14 cellular contexts compared by ENCODE assay signal in the genomic region with DNA sequence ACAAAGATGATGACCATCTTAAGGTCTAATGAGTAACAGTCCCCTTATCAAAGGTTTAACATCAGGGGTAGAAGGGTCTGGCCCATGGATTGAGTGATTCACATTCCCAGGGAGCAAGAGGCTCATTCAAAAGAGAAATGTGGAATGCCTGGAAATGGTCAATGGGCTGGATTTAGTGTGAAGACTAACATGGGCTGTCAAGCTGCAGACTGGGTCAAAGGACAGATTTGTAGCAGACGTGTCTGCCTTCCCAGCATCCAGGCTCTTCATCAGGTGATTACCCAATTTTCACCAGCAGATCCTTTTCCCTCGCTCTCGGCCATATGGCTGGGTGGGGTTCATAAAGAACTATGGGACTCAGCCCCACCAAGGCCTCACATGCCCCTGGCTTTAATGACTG. TPM values are rescaled to one million over a fixed set of nuclear protein-coding genes. Genes with fewer than 3 reads are reported as not detected.
A peak's percentile ranks its signal among the peaks of the same experiment; 100 is the strongest.
DNase-seq lines count a peak whose midpoint lies in the region; ATAC-seq, FAIRE-seq and TF ChIP-seq lines count a peak whose summit lies in the region.
"Had no signal": no experiment of that assay in that cellular context is flagged by ENCODE, and none has a peak within 500 bp of the region (broad histone marks: within the 10 kb centered on the region; RNA-seq: fewer than 3 reads in every experiment).

No MANE protein-coding gene starts in this region.

- H3K27ac ChIP-seq in HepG2 (ENCODE audit: extremely low read length, insufficient read depth, low read length) (no peak overlapping the region), tibial artery (peak overlapping the region; percentile 71 to 74)

- H3K36me3 Mint-ChIP-seq in activated naive CD4-positive, alpha-beta T cell treated with anti-CD3 and anti-CD28 coated beads for 36 hours (ENCODE audit: low read depth): peaks cover 4% of the 10 kb centered on the region
- H3K36me3 Mint-ChIP-seq in activated naive CD4-positive, alpha-beta T cell treated with anti-CD3 and anti-CD28 coated beads, Interleukin-2, amount 50 U/mL, for 72 hours: peaks cover 7 to 8% of the 10 kb centered on the region in 2 donors
- H3K36me3 Mint-ChIP-seq in activated B cell treated with CpG ODN at 0.5 μM for 24 hours (ENCODE audit: low read depth): no peaks in the 10 kb centered on the region

- TF ChIP-seq EP300 in HepG2 (IDR thresholded peaks at IDR 0.05; ENCODE audit: low read depth in 2 of 2, low read length in 2 of 2) (no peak), HepG2 (CRISPR knock-in tag; IDR thresholded peaks at IDR 0.05; ENCODE audit: borderline replicate concordance) (no peak)

- WGBS in HepG2 (ENCODE audit: low lambda C conversion rate): 87% methylated on average over 3 of the region's 3 CpGs

- H3K27me3 ChIP-seq in HepG2 (ENCODE audit: control insufficient read depth in 1 of 2, insufficient read depth in 2 of 2, low read length in 2 of 2) (no peaks in the 10 kb centered on the region), tibial artery (no peaks in the 10 kb centered on the region)

- no peaks in the 10 kb centered on the region for H3K9me3 ChIP-seq in HepG2 (ENCODE audit: low read length)
- H3K9me3 ChIP-seq in tibial artery: no peaks in the 10 kb centered on the region
- H3K9me3 ChIP-seq: HAP-1 had no signal

- CTCF ChIA-PET in activated naive CD4-positive, alpha-beta T cell treated with anti-CD3 and anti-CD28 coated beads for 36 hours (lab: Charles Lee): interaction anchor here (2.3 kb wide), 1 partner anchor 23 kb away, joined by 13 read pairs; no protein-coding TSS in a partner anchor
- CTCF ChIA-PET in activated B cell treated with CpG ODN at 0.5 μM for 24 hours (lab: Charles Lee) (no interaction called here), HepG2 (lab: Yijun Ruan, JAX; ENCODE audit: low intra/inter-chr PET ratio, low total read pairs) (no interaction called here)

- POLR2A ChIA-PET in activated B cell treated with CpG ODN at 0.5 μM for 24 hours (lab: Charles Lee) (interaction anchor here (2.6 to 3.0 kb wide), 2 partner anchors 27 to 30 kb away, joined by 18 to 21 read pairs; a partner anchor contains a TSS), HepG2 (lab: Yijun Ruan, JAX) (interaction anchor here (3.2 kb wide), 1 partner anchor 27 kb away, joined by 20 read pairs; a partner anchor contains a TSS)

- no peak for TF ChIP-seq RAD21 in HepG2 (CRISPR knock-in tag; IDR thresholded peaks at IDR 0.05)

- H3K27ac Mint-ChIP-seq in activated naive CD4-positive, alpha-beta T cell treated with anti-CD3 and anti-CD28 coated beads for 36 hours: peak overlapping the region; percentile 54
- H3K27ac Mint-ChIP-seq in activated naive CD4-positive, alpha-beta T cell treated with anti-CD3 and anti-CD28 coated beads, Interleukin-2, amount 50 U/mL, for 72 hours: peak overlapping the region in 1 of 2 donors; percentile 72
- H3K27ac Mint-ChIP-seq in activated B cell treated with CpG ODN at 0.5 μM for 24 hours: peak overlapping the region; percentile 41

- DNase-seq in activated naive CD4-positive, alpha-beta T cell treated with anti-CD3 and anti-CD28 coated beads for 36 hours: no peak
- DNase-seq in activated naive CD4-positive, alpha-beta T cell treated with anti-CD3 and anti-CD28 coated beads, Interleukin-2, amount 50 U/mL, for 72 hours (ENCODE audit: low spot score in 2 of 2): no peak
- DNase-seq in activated B cell treated with CpG ODN at 0.5 μM for 24 hours (no peak), HepG2 (ENCODE audit: low spot score) (no peak), tibial artery (no peak)
- DNase-seq: activated CD8-positive, alpha-beta memory T cell treated with anti-CD3 and anti-CD28 coated beads for 24 hours; NCI-H1930; NCI-H69; RPMI8226 had no signal

- no peak overlapping the region for H3K4me3 Mint-ChIP-seq in activated naive CD4-positive, alpha-beta T cell treated with anti-CD3 and anti-CD28 coated beads for 36 hours
- H3K4me3 Mint-ChIP-seq in activated B cell treated with CpG ODN at 0.5 μM for 24 hours: no peak overlapping the region

- in situ Hi-C loops in HepG2 (cut with HindIII; ENCODE audit: extremely low pct_ligation_motif_present, low pct_unique_long_range_greater_than_20kb): no loop called here

- H3K4me3 ChIP-seq in HepG2 (replicated peaks in 1 of 3; ENCODE audit: insufficient read depth in 1 of 3, low read depth in 2 of 3, low read length in 3 of 3) (no peak overlapping the region), tibial artery (no peak overlapping the region)
- H3K4me3 ChIP-seq: coronary artery, HAP-1 had no signal

- H3K4me1 ChIP-seq in HepG2 (ENCODE audit: insufficient read depth, low read length): peaks cover 78% of the 10 kb centered on the region
- H3K4me1 ChIP-seq in tibial artery: peaks cover 0 to 87% (median 77%) of the 10 kb centered on the region in 4 donors
- H3K4me1 ChIP-seq: HAP-1 had no signal

- no peak for ATAC-seq in activated naive CD4-positive, alpha-beta T cell treated with anti-CD3 and anti-CD28 coated beads, Interleukin-2, amount 50 U/mL, for 72 hours
- ATAC-seq in activated B cell treated with CpG ODN at 0.5 μM for 24 hours (ENCODE audit: low read depth) (no peak), HepG2 (no peak), GM18511 (IDR thresholded peaks at IDR 0.05; ENCODE audit: unreplicated experiment) (no peak), GM18861 (IDR thresholded peaks at IDR 0.05; ENCODE audit: unreplicated experiment) (no peak), GM21717 (IDR thresholded peaks at IDR 0.05; ENCODE audit: unreplicated experiment) (no peak)

- no peak overlapping the region for H3K9ac ChIP-seq in HepG2 (ENCODE audit: insufficient read depth, low read depth, low read length)

- H2AFZ ChIP-seq in HepG2 (ENCODE audit: low read length): no peak overlapping the region

- TF ChIP-seq CTCF in activated B cell treated with CpG ODN at 0.5 μM for 24 hours (IDR thresholded peaks at IDR 0.05): no peak
- TF ChIP-seq CTCF in HepG2 (CRISPR knock-in tag; IDR thresholded peaks at IDR 0.05): no peak
- no peak for TF ChIP-seq CTCF in tibial artery (IDR thresholded peaks at IDR 0.05)

- no peak for TF ChIP-seq POLR2A in HepG2 (IDR thresholded peaks at IDR 0.05; ENCODE audit: insufficient read depth in 1 of 2, low read depth in 2 of 2, low read length in 2 of 2)

- peaks cover 21% of the 10 kb centered on the region for H4K20me1 ChIP-seq in HepG2 (ENCODE audit: insufficient read depth, low read length)

- no TSS peak for BruUV-seq in HepG2 (replicated peaks; lab: Mats Ljungman, UMichigan)

- H3K36me3 ChIP-seq in HepG2 (replicated peaks in 1 of 2; ENCODE audit: control insufficient read depth in 1 of 2, insufficient read depth in 2 of 2, low read length in 2 of 2): peaks cover 0 to 11% of the 10 kb centered on the region in 2 experiments; a peak in 2 of 5 replicates
- H3K36me3 ChIP-seq in tibial artery: no peaks in the 10 kb centered on the region
- H3K36me3 ChIP-seq: HAP-1 had no signal

- no peak for FAIRE-seq in HepG2 (lab: Jason Lieb, UNC)

- H3K9me3 Mint-ChIP-seq in activated naive CD4-positive, alpha-beta T cell treated with anti-CD3 and anti-CD28 coated beads for 36 hours: no peaks in the 10 kb centered on the region
- H3K9me3 Mint-ChIP-seq in activated naive CD4-positive, alpha-beta T cell treated with anti-CD3 and anti-CD28 coated beads, Interleukin-2, amount 50 U/mL, for 72 hours: no peaks in the 10 kb centered on the region
- no peaks in the 10 kb centered on the region for H3K9me3 Mint-ChIP-seq in activated B cell treated with CpG ODN at 0.5 μM for 24 hours

- peaks cover 89% of the 10 kb centered on the region for H3K79me2 ChIP-seq in HepG2 (ENCODE audit: insufficient read depth, low read length)

- intact Hi-C loops in activated naive CD4-positive, alpha-beta T cell treated with anti-CD3 and anti-CD28 coated beads for 36 hours (cut with micrococcal nuclease): loop anchor here (10.0 kb wide), 1 partner anchor 1321 kb away; no protein-coding TSS in a partner anchor
- intact Hi-C loops in activated B cell treated with CpG ODN at 0.5 μM for 24 hours (cut with micrococcal nuclease): loop anchor here (10.0 kb wide), 1 partner anchor 71 kb away; no protein-coding TSS in a partner anchor
- intact Hi-C loops in HepG2 (cut with micrococcal nuclease; ENCODE audit: unreplicated experiment): no loop called here
- intact Hi-C loops in tibial artery (cut with DNase I; ENCODE audit: low total_unique reads): no loop called here

- H3K4me2 ChIP-seq in HepG2 (ENCODE audit: low read depth, low read length): no peak overlapping the region

- no peaks in the 10 kb centered on the region for H3K27me3 Mint-ChIP-seq in activated naive CD4-positive, alpha-beta T cell treated with anti-CD3 and anti-CD28 coated beads for 36 hours (ENCODE audit: low read depth)
- no peaks in the 10 kb centered on the region for H3K27me3 Mint-ChIP-seq in activated B cell treated with CpG ODN at 0.5 μM for 24 hours

- H3K4me1 Mint-ChIP-seq in activated naive CD4-positive, alpha-beta T cell treated with anti-CD3 and anti-CD28 coated beads for 36 hours (ENCODE audit: low read depth): peaks cover 46% of the 10 kb centered on the region
- peaks cover 38% of the 10 kb centered on the region for H3K4me1 Mint-ChIP-seq in activated B cell treated with CpG ODN at 0.5 μM for 24 hours

RNA-seq across cellular contexts. Expression of a gene that starts 26.8 kb away (rescaled TPM):
- 1 to 10 TPM; 3.0 to 3.4 TPM for total RNA-seq in activated naive CD4-positive, alpha-beta T cell treated with anti-CD3 and anti-CD28 coated beads for 36 hours
- total RNA-seq in activated naive CD4-positive, alpha-beta T cell treated with anti-CD3 and anti-CD28 coated beads, Interleukin-2, amount 50 U/mL, for 72 hours: 10 to 100 TPM in 1 of 2 donors, 1 to 10 TPM in 1; 4.2 to 10.9 TPM
- 4.1 and 4.7 TPM in 2 replicates for total RNA-seq in activated B cell treated with CpG ODN at 0.5 μM for 24 hours
- 19.3 and 26.1 TPM in 2 replicates for total RNA-seq in HepG2 (2016; rRNA removed; fragmentation: Illumina TruSeq; extraction: Trizol)
- 5.0 and 5.9 TPM in 2 replicates for total RNA-seq in HepG2 (2016; cell fraction: cytosol; rRNA removed; fragmentation: Illumina TruSeq; extraction: Trizol; ENCODE audit: low read depth)
- 19.9 and 24.5 TPM in 2 replicates for total RNA-seq in HepG2 (2016; cell fraction: insoluble cytoplasmic fraction; rRNA removed; fragmentation: Illumina TruSeq; extraction: Trizol)
- total RNA-seq in HepG2 (2016; cell fraction: membrane; rRNA removed; fragmentation: Illumina TruSeq; extraction: Trizol): 16.0 and 17.0 TPM in 2 replicates
- total RNA-seq in HepG2 (2016; cell fraction: nucleus; rRNA removed; fragmentation: Illumina TruSeq; extraction: Trizol): 14.7 and 15.1 TPM in 2 replicates
- polyA plus RNA-seq in HepG2 (2011; rRNA removed): 5.0 and 6.3 TPM in 2 replicates
- polyA plus RNA-seq in HepG2 (2011; cell fraction: cytosol; rRNA removed): 3.9 and 4.7 TPM in 2 replicates
- polyA plus RNA-seq in HepG2 (2011; cell fraction: nucleus; rRNA removed): 12.3 and 12.9 TPM in 2 replicates
- 5.8 and 5.9 TPM in 2 replicates for polyA plus RNA-seq in HepG2 (2012)
- polyA plus RNA-seq in HepG2 (2016; cell fraction: cytosol; fragmentation: Illumina TruSeq; extraction: Trizol; ENCODE audit: low read depth): 0.90 and 1.3 TPM in 2 replicates
- 10.0 and 11.9 TPM in 2 replicates for polyA plus RNA-seq in HepG2 (2016; cell fraction: insoluble cytoplasmic fraction; fragmentation: Illumina TruSeq; extraction: Trizol; ENCODE audit: low read depth)
- 4.5 and 5.0 TPM in 2 replicates for polyA plus RNA-seq in HepG2 (2016; cell fraction: membrane; fragmentation: Illumina TruSeq; extraction: Trizol; ENCODE audit: low read depth)
- 19.3 and 20.7 TPM in 2 replicates for polyA plus RNA-seq in HepG2 (2016; cell fraction: nucleus; fragmentation: Illumina TruSeq; extraction: Trizol; ENCODE audit: insufficient read depth, low read depth)
- polyA minus RNA-seq in HepG2 (2011; rRNA and poly(A)+ RNA removed; ENCODE audit: low replicate concordance): 4.9 and 13.7 TPM in 2 replicates
- polyA minus RNA-seq in HepG2 (2011; cell fraction: cytosol; rRNA and poly(A)+ RNA removed): 9.6 and 11.5 TPM in 2 replicates
- 39.1 and 40.5 TPM in 2 replicates for polyA minus RNA-seq in HepG2 (2011; cell fraction: nucleus; rRNA and poly(A)+ RNA removed)

RNA-seq across cellular contexts. Expression of a gene that starts 27.2 kb away (rescaled TPM):
- 10 to 100 TPM; 20.4 to 20.8 TPM for total RNA-seq in activated naive CD4-positive, alpha-beta T cell treated with anti-CD3 and anti-CD28 coated beads for 36 hours
- total RNA-seq in activated naive CD4-positive, alpha-beta T cell treated with anti-CD3 and anti-CD28 coated beads, Interleukin-2, amount 50 U/mL, for 72 hours: 10 to 100 TPM; 19.4 to 20.9 TPM
- 20.7 and 22.4 TPM in 2 replicates for total RNA-seq in activated B cell treated with CpG ODN at 0.5 μM for 24 hours
- total RNA-seq in HepG2 (2016; rRNA removed; fragmentation: Illumina TruSeq; extraction: Trizol): 82.6 and 106 TPM in 2 replicates
- total RNA-seq in HepG2 (2016; cell fraction: cytosol; rRNA removed; fragmentation: Illumina TruSeq; extraction: Trizol; ENCODE audit: low read depth): 95.5 and 110 TPM in 2 replicates
- 87.8 and 105 TPM in 2 replicates for total RNA-seq in HepG2 (2016; cell fraction: insoluble cytoplasmic fraction; rRNA removed; fragmentation: Illumina TruSeq; extraction: Trizol)
- 174 and 185 TPM in 2 replicates for total RNA-seq in HepG2 (2016; cell fraction: membrane; rRNA removed; fragmentation: Illumina TruSeq; extraction: Trizol)
- 39.6 and 43.2 TPM in 2 replicates for total RNA-seq in HepG2 (2016; cell fraction: nucleus; rRNA removed; fragmentation: Illumina TruSeq; extraction: Trizol)
- polyA plus RNA-seq in HepG2 (2011; rRNA removed): 46.1 and 59.2 TPM in 2 replicates
- polyA plus RNA-seq in HepG2 (2011; cell fraction: cytosol; rRNA removed): 37.9 and 54.1 TPM in 2 replicates
- polyA plus RNA-seq in HepG2 (2011; cell fraction: nucleus; rRNA removed): 18.8 and 19.1 TPM in 2 replicates
- polyA plus RNA-seq in HepG2 (2012): 51.6 and 58.6 TPM in 2 replicates
- 162 and 195 TPM in 2 replicates for polyA plus RNA-seq in HepG2 (2016; cell fraction: cytosol; fragmentation: Illumina TruSeq; extraction: Trizol; ENCODE audit: low read depth)
- polyA plus RNA-seq in HepG2 (2016; cell fraction: insoluble cytoplasmic fraction; fragmentation: Illumina TruSeq; extraction: Trizol; ENCODE audit: low read depth): 151 and 158 TPM in 2 replicates
- 245 TPM in 2 replicates for polyA plus RNA-seq in HepG2 (2016; cell fraction: membrane; fragmentation: Illumina TruSeq; extraction: Trizol; ENCODE audit: low read depth)
- 81.9 and 88.0 TPM in 2 replicates for polyA plus RNA-seq in HepG2 (2016; cell fraction: nucleus; fragmentation: Illumina TruSeq; extraction: Trizol; ENCODE audit: insufficient read depth, low read depth)
- polyA minus RNA-seq in HepG2 (2011; rRNA and poly(A)+ RNA removed; ENCODE audit: low replicate concordance): 6.1 and 16.0 TPM in 2 replicates
- polyA minus RNA-seq in HepG2 (2011; cell fraction: cytosol; rRNA and poly(A)+ RNA removed): 23.7 and 24.1 TPM in 2 replicates
- polyA minus RNA-seq in HepG2 (2011; cell fraction: nucleus; rRNA and poly(A)+ RNA removed): 16.4 and 21.4 TPM in 2 replicates

Comparison
In these comparisons a context has a peak if more than half of its experiments do, and no peak if none do; other contexts are left out.
1. intact Hi-C loops: an anchor here in activated naive CD4-positive, alpha-beta T cell treated with anti-CD3 and anti-CD28 coated beads for 36 hours (10.0 kb wide) and activated B cell treated with CpG ODN at 0.5 μM for 24 hours (10.0 kb wide); none called in HepG2 and tibial artery.